Comparison of ENCODE assay signal across 8 cellular contexts in genomic region chr2:71299507-71299906, GRCh38. TPM values are rescaled to one million over a fixed set of nuclear protein-coding genes. Genes with fewer than 3 reads are reported as not detected.
DNase-seq lines count a peak whose midpoint lies in the region; ATAC-seq, FAIRE-seq and TF ChIP-seq lines count a peak whose summit lies in the region.

No MANE protein-coding gene starts in this region.

- H3F3A ChIP-seq in OCI-LY1 (ENCODE audit: insufficient read depth, low read length): no peaks in the 10 kb centered on the region

- H3K4me3 ChIP-seq in A673 (ENCODE audit: low read depth, low read length, poor library complexity, severe bottlenecking) (no peak overlapping the region), OCI-LY1 (ENCODE audit: low read depth, low read length, poor library complexity, severe bottlenecking) (no peak overlapping the region), epithelial cell of esophagus (ENCODE audit: low read length) (no peak overlapping the region), pancreas (no peak overlapping the region)

- peak in 3 of 4 donors; percentile 56 to 71 (median 61) for ATAC-seq in pancreas
- ATAC-seq in activated T-cell treated with anti-CD3 and anti-CD28 coated beads, Interleukin-2, amount 50 U/mL, for 72 hours (replicated peaks in 1 of 2): no peak

- no peaks in the 10 kb centered on the region for H3K79me2 ChIP-seq in OCI-LY1 (ENCODE audit: insufficient read depth, low read length)

- no peak overlapping the region for H3K27ac Mint-ChIP-seq in activated T-cell treated with anti-CD3 and anti-CD28 coated beads, Interleukin-2, amount 50 U/mL, for 72 hours

- no peaks in the 10 kb centered on the region for H3K9me3 Mint-ChIP-seq in activated T-cell treated with anti-CD3 and anti-CD28 coated beads, Interleukin-2, amount 50 U/mL, for 72 hours

- BruUV-seq in A673 (replicated peaks; lab: Mats Ljungman, UMichigan): no TSS peak

- no peaks in the 10 kb centered on the region for H3K4me1 ChIP-seq in A673 (ENCODE audit: insufficient read depth, low read length, poor library complexity, severe bottlenecking)
- no peaks in the 10 kb centered on the region for H3K4me1 ChIP-seq in OCI-LY1 (ENCODE audit: insufficient read depth, low read length, severe bottlenecking)
- no peaks in the 10 kb centered on the region for H3K4me1 ChIP-seq in pancreas

- TF ChIP-seq CTCF in A673 (conservative IDR thresholded peaks at IDR 0.05; ENCODE audit: low read depth, low read length) (peak; percentile 73), OCI-LY1 (IDR thresholded peaks at IDR 0.05; ENCODE audit: low read length) (peak; percentile 80), epithelial cell of esophagus (IDR thresholded peaks at IDR 0.05; ENCODE audit: insufficient read depth, low read depth, low read length, missing control alignments) (peak; percentile 67), pancreas (IDR thresholded peaks at IDR 0.05) (peak; percentile 47 to 65 (median 60))

- POLR2A ChIA-PET in A673 (lab: Charles Lee; ENCODE audit: low non-redundant PET): no interaction called here

- H3K36me3 Mint-ChIP-seq in activated T-cell treated with anti-CD3 and anti-CD28 coated beads, Interleukin-2, amount 50 U/mL, for 72 hours (ENCODE audit: insufficient read depth in 2 of 2): no peaks in the 10 kb centered on the region

- H3K9me3 ChIP-seq in A673 (ENCODE audit: low read depth, low read length, poor library complexity, severe bottlenecking): no peaks in the 10 kb centered on the region
- no peaks in the 10 kb centered on the region for H3K9me3 ChIP-seq in OCI-LY1 (ENCODE audit: low read length)
- no peaks in the 10 kb centered on the region for H3K9me3 ChIP-seq in pancreas

- H3K4me3 Mint-ChIP-seq in activated T-cell treated with anti-CD3 and anti-CD28 coated beads, Interleukin-2, amount 50 U/mL, for 72 hours: no peak overlapping the region

- no peak overlapping the region for H2AFZ ChIP-seq in OCI-LY1 (ENCODE audit: low read length)

- WGBS in pancreas, 2 donors: 43 to 49% methylated on average over 2 of the region's 2 CpGs

- H3K27ac ChIP-seq in A673 (ENCODE audit: low read depth, low read length, poor library complexity, severe bottlenecking): no peak overlapping the region
- no peak overlapping the region for H3K27ac ChIP-seq in OCI-LY1 (ENCODE audit: low read depth, low read length, poor library complexity, severe bottlenecking)
- H3K27ac ChIP-seq in pancreas: no peak overlapping the region

- no peak overlapping the region for H3K4me2 ChIP-seq in OCI-LY1 (ENCODE audit: low read length)

- intact Hi-C loops in A673 (cut with micrococcal nuclease; ENCODE audit: unreplicated experiment): loop anchor here (1.0 to 10.0 kb wide), 2 partner anchors 145 to 211 kb away; no protein-coding TSS in a partner anchor
- intact Hi-C loops in pancreas (cut with DNase I): loop anchor here in 1 of 3 donors (10.0 kb wide), 1 partner anchor 215 kb away; no protein-coding TSS in a partner anchor

- no peaks in the 10 kb centered on the region for H3K27me3 Mint-ChIP-seq in activated T-cell treated with anti-CD3 and anti-CD28 coated beads, Interleukin-2, amount 50 U/mL, for 72 hours (ENCODE audit: low read depth)

- no peak overlapping the region for H3K9ac ChIP-seq in OCI-LY1 (ENCODE audit: low read length)

- H3K4me1 Mint-ChIP-seq in activated T-cell treated with anti-CD3 and anti-CD28 coated beads, Interleukin-2, amount 50 U/mL, for 72 hours (ENCODE audit: low read depth): no peaks in the 10 kb centered on the region

- FAIRE-seq in G401.6 (lab: Jason Lieb, UNC): peak; percentile 96
- peak; percentile 74 for FAIRE-seq in pancreas (lab: Jason Lieb, UNC)

- no peaks in the 10 kb centered on the region for H4K20me1 ChIP-seq in OCI-LY1 (ENCODE audit: insufficient read depth, low read length)

- no peaks in the 10 kb centered on the region for H3K9me2 ChIP-seq in OCI-LY1 (ENCODE audit: low read depth, low read length)

- H3K27me3 ChIP-seq in A673 (replicated peaks; ENCODE audit: insufficient read depth, low read depth, low read length, poor library complexity) (no peaks in the 10 kb centered on the region), OCI-LY1 (ENCODE audit: insufficient read depth, low read length) (no peaks in the 10 kb centered on the region), pancreas (no peaks in the 10 kb centered on the region)

- CTCF ChIA-PET in A673 (lab: Charles Lee): interaction anchor here (0.6 to 2.0 kb wide), 10 partner anchors 32 to 1583 kb away, joined by 3 to 67 read pairs (median 5); partner anchors contain the start of gene ZNF638

- DNase-seq in A673 (ENCODE audit: low spot score): peak; percentile 48
- DNase-seq in epithelial cell of esophagus (ENCODE audit: low read depth): peak; percentile 46
- DNase-seq in pancreas: no peak
- no peak for DNase-seq in activated T-cell treated with anti-CD3 and anti-CD28 coated beads, Interleukin-2, amount 50 U/mL, for 72 hours
- no peak for DNase-seq in Ammon's horn (ENCODE audit: low spot score)
- no peak for DNase-seq in stimulated activated CD4-positive, alpha-beta T cell treated with anti-CD3 and anti-CD28 coated beads, Interleukin-2, amount 100 ng/mL, for 24 hours

- no peaks in the 10 kb centered on the region for H3K36me3 ChIP-seq in A673 (ENCODE audit: insufficient read depth, low read length, poor library complexity, severe bottlenecking)
- H3K36me3 ChIP-seq in OCI-LY1 (ENCODE audit: insufficient read depth, low read length): no peaks in the 10 kb centered on the region
- no peaks in the 10 kb centered on the region for H3K36me3 ChIP-seq in pancreas

RNA-seq across cellular contexts. Expression of gene ZNF638, which starts 32.1 kb away (rescaled TPM):
- total RNA-seq in A673 (2021) (113 and 126 TPM in 2 replicates), pancreas (10 to 100 TPM; 35.4 to 73.4 (median 51.6) TPM)
- polyA plus RNA-seq in pancreas: 100 to 1,000 TPM; 103 to 117 TPM
- total RNA-seq in activated T-cell treated with anti-CD3 and anti-CD28 coated beads, Interleukin-2, amount 50 U/mL, for 72 hours: 100 to 1,000 TPM; 107 to 111 TPM

Comparison
In these comparisons a context has a peak if more than half of its experiments do, and no peak if none do; other contexts are left out.
1. DNase-seq: peak in A673 (single experiment) and epithelial cell of esophagus (single experiment); none in pancreas (0 of 6), activated T-cell treated with anti-CD3 and anti-CD28 coated beads, Interleukin-2, amount 50 U/mL, for 72 hours (0 of 2), Ammon's horn (single experiment) and stimulated activated CD4-positive, alpha-beta T cell treated with anti-CD3 and anti-CD28 coated beads, Interleukin-2, amount 100 ng/mL, for 24 hours (0 of 2).
2. ATAC-seq: peak in pancreas (3 of 4); none in activated T-cell treated with anti-CD3 and anti-CD28 coated beads, Interleukin-2, amount 50 U/mL, for 72 hours (0 of 2).
3. Peak in every context shown above with its lines, with median percentiles within 50 percentile points of each other: CTCF ChIP-seq.